17 cellular contexts compared by ENCODE assay signal in genomic region chr3:43923101-43923979, GRCh38.
DNase-seq lines count a peak whose midpoint lies in the region; ATAC-seq and TF ChIP-seq lines count a peak whose summit lies in the region.
"Had no signal": no experiment of that assay in that cellular context is flagged by ENCODE, and none has a peak within 500 bp of the region (broad histone marks: within the 10 kb centered on the region; RNA-seq: fewer than 3 reads in every experiment).

No MANE protein-coding gene starts in this region.

- POLR2A ChIA-PET in HEK293 (lab: Yijun Ruan, JAX): no interaction called here

- no peak overlapping the region for H3K9ac ChIP-seq in OCI-LY3 (ENCODE audit: low read length)
- H3K9ac ChIP-seq: BLaER1 treated with 17β-estradiol and CSF1 and Interleukin-3, amounts not matched to agents 10 nM and 100 nM had no signal

- H3K27me3 ChIP-seq in OCI-LY3 (ENCODE audit: low read depth, low read length): 0 out of 2 replicates have a peak, but pooled peaks cover 2% of the 10 kb centered on the region
- H3K27me3 ChIP-seq: BLaER1 treated with 17β-estradiol and CSF1 and Interleukin-3, amounts not matched to agents 10 nM and 100 nM; MG63 had no signal

- H3K4me1 ChIP-seq in HEK293 (ENCODE audit: control insufficient read depth, insufficient read depth, low read length): no peaks in the 10 kb centered on the region
- peaks cover 42% of the 10 kb centered on the region for H3K4me1 ChIP-seq in OCI-LY3 (ENCODE audit: low read length)
- no peaks in the 10 kb centered on the region for H3K4me1 ChIP-seq in mucosa of descending colon (ENCODE audit: low read depth)

- TF ChIP-seq CTCF in HEK293 (tag by site-specific recombination; IDR thresholded peaks at IDR 0.05): no peak
- no peak for TF ChIP-seq CTCF in OCI-LY3 (IDR thresholded peaks at IDR 0.05; ENCODE audit: low read depth, low read length)
- TF ChIP-seq CTCF in mucosa of descending colon (IDR thresholded peaks at IDR 0.05): no peak

- no peaks in the 10 kb centered on the region for H3K9me3 Mint-ChIP-seq in activated T-helper 1 cell treated with anti-CD3 and anti-CD28 coated beads, Interleukin-12 subunit alpha, Interleukin-12 subunit beta, Interleukin-2, Interleukin-4 antibody, amounts not matched to agents 30 ng/mL and 10 ng/mL and 1 ng/mL, durations not matched to agents 14 hours and 24 hours and 36 hours
- no peaks in the 10 kb centered on the region for H3K9me3 Mint-ChIP-seq in activated T-cell treated with anti-CD3 and anti-CD28 coated beads, Interleukin-2, amount 50 U/mL, for 4 hours
- H3K9me3 Mint-ChIP-seq: neural crest cell had no signal

- no peaks in the 10 kb centered on the region for H4K20me1 ChIP-seq in OCI-LY3 (ENCODE audit: insufficient read depth, low read length)
- H4K20me1 ChIP-seq: BLaER1 treated with 17β-estradiol and CSF1 and Interleukin-3, amounts not matched to agents 10 nM and 100 nM had no signal

- H3K36me3 Mint-ChIP-seq in activated T-helper 1 cell treated with anti-CD3 and anti-CD28 coated beads, Interleukin-12 subunit alpha, Interleukin-12 subunit beta, Interleukin-2, Interleukin-4 antibody, amounts not matched to agents 30 ng/mL and 10 ng/mL and 1 ng/mL, durations not matched to agents 14 hours and 24 hours and 36 hours (ENCODE audit: low read depth): no peaks in the 10 kb centered on the region
- H3K36me3 Mint-ChIP-seq in activated T-cell treated with anti-CD3 and anti-CD28 coated beads, Interleukin-2, amount 50 U/mL, for 4 hours (ENCODE audit: insufficient read depth): no peaks in the 10 kb centered on the region

- H3K36me3 ChIP-seq in HEK293 (ENCODE audit: control insufficient read depth in 2 of 2, insufficient read depth in 1 of 2, low read length in 2 of 2) (no peaks in the 10 kb centered on the region), OCI-LY3 (replicated peaks; ENCODE audit: low read depth, low read length) (no peaks in the 10 kb centered on the region), mucosa of descending colon (ENCODE audit: low read depth) (no peaks in the 10 kb centered on the region)
- H3K36me3 ChIP-seq: BLaER1 treated with 17β-estradiol and CSF1 and Interleukin-3, amounts not matched to agents 10 nM and 100 nM; MG63 had no signal

- H3K9me3 ChIP-seq in HEK293 (ENCODE audit: control insufficient read depth, insufficient read depth, low read depth, low read length) (no peaks in the 10 kb centered on the region), OCI-LY3 (ENCODE audit: insufficient read depth, low read length) (no peaks in the 10 kb centered on the region), mucosa of descending colon (no peaks in the 10 kb centered on the region)
- H3K9me3 ChIP-seq: BLaER1 treated with 17β-estradiol and CSF1 and Interleukin-3, amounts not matched to agents 10 nM and 100 nM; MG63 had no signal

- no peaks in the 10 kb centered on the region for H3K79me2 ChIP-seq in OCI-LY3 (ENCODE audit: low read length)

- no peak overlapping the region for H3K27ac Mint-ChIP-seq in activated T-helper 1 cell treated with anti-CD3 and anti-CD28 coated beads, Interleukin-12 subunit alpha, Interleukin-12 subunit beta, Interleukin-2, Interleukin-4 antibody, amounts not matched to agents 30 ng/mL and 10 ng/mL and 1 ng/mL, durations not matched to agents 14 hours and 24 hours and 36 hours

- peak overlapping the region; percentile 15; the same call in 1 of the 2 replicates for H2AFZ ChIP-seq in OCI-LY3 (ENCODE audit: low read depth, low read length)

- no peak overlapping the region for H3K4me3 ChIP-seq in HEK293 (ENCODE audit: low read depth, low read length)
- H3K4me3 ChIP-seq in OCI-LY3 (ENCODE audit: low read length): no peak overlapping the region
- no peak overlapping the region for H3K4me3 ChIP-seq in mucosa of descending colon
- H3K4me3 ChIP-seq: BLaER1 treated with 17β-estradiol and CSF1 and Interleukin-3, amounts not matched to agents 10 nM and 100 nM; MG63 had no signal

- H3K4me1 Mint-ChIP-seq in activated T-helper 1 cell treated with anti-CD3 and anti-CD28 coated beads, Interleukin-12 subunit alpha, Interleukin-12 subunit beta, Interleukin-2, Interleukin-4 antibody, amounts not matched to agents 30 ng/mL and 10 ng/mL and 1 ng/mL, durations not matched to agents 14 hours and 24 hours and 36 hours (ENCODE audit: low read depth): no peaks in the 10 kb centered on the region
- no peaks in the 10 kb centered on the region for H3K4me1 Mint-ChIP-seq in activated T-cell treated with anti-CD3 and anti-CD28 coated beads, Interleukin-2, amount 50 U/mL, for 4 hours (ENCODE audit: low read depth)

- H3K27me3 Mint-ChIP-seq in activated T-helper 1 cell treated with anti-CD3 and anti-CD28 coated beads, Interleukin-12 subunit alpha, Interleukin-12 subunit beta, Interleukin-2, Interleukin-4 antibody, amounts not matched to agents 30 ng/mL and 10 ng/mL and 1 ng/mL, durations not matched to agents 14 hours and 24 hours and 36 hours (ENCODE audit: insufficient read depth): peaks cover 26% of the 10 kb centered on the region
- H3K27me3 Mint-ChIP-seq in activated T-cell treated with anti-CD3 and anti-CD28 coated beads, Interleukin-2, amount 50 U/mL, for 4 hours (ENCODE audit: low read depth): peaks cover 56% of the 10 kb centered on the region

- no peak overlapping the region for H3K4me3 Mint-ChIP-seq in activated T-helper 1 cell treated with anti-CD3 and anti-CD28 coated beads, Interleukin-12 subunit alpha, Interleukin-12 subunit beta, Interleukin-2, Interleukin-4 antibody, amounts not matched to agents 30 ng/mL and 10 ng/mL and 1 ng/mL, durations not matched to agents 14 hours and 24 hours and 36 hours
- H3K4me3 Mint-ChIP-seq in activated T-cell treated with anti-CD3 and anti-CD28 coated beads, Interleukin-2, amount 50 U/mL, for 4 hours: no peak overlapping the region
- H3K4me3 Mint-ChIP-seq: neural crest cell had no signal

- intact Hi-C loops in mucosa of descending colon (cut with DNase I, micrococcal nuclease): no loop called here
- intact Hi-C loops in activated T-helper 1 cell treated with anti-CD3 and anti-CD28 coated beads, Interleukin-12 subunit alpha, Interleukin-12 subunit beta, Interleukin-2, Interleukin-4 antibody, amounts not matched to agents 30 ng/mL and 10 ng/mL and 1 ng/mL, durations not matched to agents 14 hours and 24 hours and 36 hours (cut with micrococcal nuclease): no loop called here

- CTCF ChIA-PET in HEK293 (lab: Yijun Ruan, JAX): no interaction called here

- peak; percentile 43 to 83 (median 52) for DNase-seq in NCI-H1417 (lab: John Stamatoyannopoulos, UW)
- no peak for DNase-seq in mucosa of descending colon
- DNase-seq in kidney tubule cell (ENCODE audit: low spot score): no peak
- no peak for DNase-seq in activated T-helper 1 cell treated with anti-CD3 and anti-CD28 coated beads, Interleukin-12 subunit alpha, Interleukin-12 subunit beta, Interleukin-2, Interleukin-4 antibody, amounts not matched to agents 30 ng/mL and 10 ng/mL and 1 ng/mL, durations not matched to agents 14 hours and 24 hours and 36 hours (ENCODE audit: low spot score)
- no peak for DNase-seq in activated T-cell treated with anti-CD3 and anti-CD28 coated beads, Interleukin-2, amount 50 U/mL, for 4 hours
- DNase-seq: effector memory CD4-positive, alpha-beta T cell; EL; MG63; NCI-H2227 treated with DMSO at 0.1 percent for 48 hours; stimulated activated CD8-positive, alpha-beta memory T cell treated with anti-CD3 and anti-CD28 coated beads, Interleukin-4, amount 100 ng/mL, for 48 hours; SW 1271 had no signal

- no peak overlapping the region for H3K27ac ChIP-seq in HEK293 (ENCODE audit: extremely low read depth, low read depth, low read length)
- no peak overlapping the region for H3K27ac ChIP-seq in OCI-LY3 (ENCODE audit: low read length)
- H3K27ac ChIP-seq: BLaER1 treated with 17β-estradiol and CSF1 and Interleukin-3, amounts not matched to agents 10 nM and 100 nM had no signal

- peak overlapping the region; percentile 6 for H3K4me2 ChIP-seq in OCI-LY3 (ENCODE audit: low read length)

- ATAC-seq in mucosa of descending colon (peak; percentile 21), HG02981 (IDR thresholded peaks at IDR 0.05; ENCODE audit: unreplicated experiment) (no peak)
- ATAC-seq in activated T-cell treated with anti-CD3 and anti-CD28 coated beads, Interleukin-2, amount 50 U/mL, for 4 hours: no peak
- ATAC-seq: Panc1 had no signal

TF ChIP-seq in HEK293, 187 proteins besides CTCF, POLR2A, EP300 and RAD21 (continues in another document):
- TF ChIP-seq ZNF704 (tag by site-specific recombination; IDR thresholded peaks at IDR 0.05): no peak
- TF ChIP-seq ZNF26 (tag by site-specific recombination; IDR thresholded peaks at IDR 0.05): no peak
- TF ChIP-seq ZIC2 (tag by site-specific recombination; IDR thresholded peaks at IDR 0.05): peak; percentile 24

Comparison
In these comparisons a context has a peak if more than half of its experiments do, and no peak if none do; other contexts are left out.
1. DNase-seq: peak in NCI-H1417 (3 of 3); none in mucosa of descending colon (0 of 3), kidney tubule cell (single experiment), activated T-helper 1 cell treated with anti-CD3 and anti-CD28 coated beads, Interleukin-12 subunit alpha, Interleukin-12 subunit beta, Interleukin-2, Interleukin-4 antibody, amounts not matched to agents 30 ng/mL and 10 ng/mL and 1 ng/mL, durations not matched to agents 14 hours and 24 hours and 36 hours (single experiment) and activated T-cell treated with anti-CD3 and anti-CD28 coated beads, Interleukin-2, amount 50 U/mL, for 4 hours (single experiment).